Comparison of ENCODE assay signal across 9 cellular contexts in genomic region chr15:49421991-49422390, GRCh38. TPM values are rescaled to one million over a fixed set of nuclear protein-coding genes. Genes with fewer than 3 reads are reported as not detected.
DNase-seq lines count a peak whose midpoint lies in the region; ATAC-seq and TF ChIP-seq lines count a peak whose summit lies in the region.
"Had no signal": no experiment of that assay in that cellular context is flagged by ENCODE, and none has a peak within 500 bp of the region (broad histone marks: within the 10 kb centered on the region; RNA-seq: fewer than 3 reads in every experiment).

No MANE protein-coding gene starts in this region.

- H3K9me3 Mint-ChIP-seq in T-cell = no peaks in the 10 kb centered on the region

- peaks cover 0 to 3% of the 10 kb centered on the region in 2 donors for H3K27me3 Mint-ChIP-seq in T-cell

- no peaks in the 10 kb centered on the region for H3K36me3 ChIP-seq in Loucy (ENCODE audit: insufficient read depth, low read length)
- H3K36me3 ChIP-seq in stomach smooth muscle (ENCODE audit: control insufficient read depth in 2 of 2, insufficient read depth in 2 of 2, low read length in 2 of 2) = no peaks in the 10 kb centered on the region
- H3K36me3 ChIP-seq: neutrophil had no signal

- peak; percentile 92 for TF ChIP-seq CTCF in Loucy (conservative IDR thresholded peaks at IDR 0.05; ENCODE audit: low read length)

- peak; percentile 4 for DNase-seq in activated naive CD4-positive, alpha-beta T cell treated with Interleukin-2 at 50 U/mL for 16 hours
- DNase-seq in activated naive CD4-positive, alpha-beta T cell treated with anti-CD3 and anti-CD28 coated beads, Interleukin-2, amount 50 U/mL, for 16 hours = no peak
- DNase-seq in T-cell (peak in 26 of 34 experiments; percentile 1 to 41 (median 14)), dermis microvascular lymphatic vessel endothelial cell (ENCODE audit: low read depth in 2 of 2) (peak; percentile 63 to 66), lung microvascular endothelial cell (ENCODE audit: low read depth in 2 of 2) (peak; percentile 69 to 76), mesenteric fat pad (ENCODE audit: low spot score) (no peak)

- H3K27ac Mint-ChIP-seq in T-cell = peak overlapping the region in 1 of 2 donors; percentile 40

- H3K4me2 ChIP-seq in Loucy (ENCODE audit: low read depth, low read length, poor library complexity, severe bottlenecking) = peak overlapping the region; percentile 20

- peaks cover 3 to 7% (median 5%) of the 10 kb centered on the region in 3 donors for H3K4me1 Mint-ChIP-seq in T-cell

- peak in 3 of 4 experiments; percentile 38 to 56 (median 43) for ATAC-seq in T-cell (replicated peaks in 1 of 4)

- H3K4me1 ChIP-seq in Loucy (ENCODE audit: insufficient read depth, low read length, poor library complexity, severe bottlenecking) = peaks cover 6% of the 10 kb centered on the region
- no peaks in the 10 kb centered on the region for H3K4me1 ChIP-seq in stomach smooth muscle (ENCODE audit: control insufficient read depth, insufficient read depth, low read length)

- no peaks in the 10 kb centered on the region for H3F3A ChIP-seq in Loucy (ENCODE audit: low read depth)

- CTCF ChIA-PET in T-cell (lab: Charles Lee) = interaction anchor here (0.7 to 2.7 kb wide), 9 partner anchors 8 to 894 kb away, joined by 3 to 40 read pairs (median 4); no protein-coding TSS in a partner anchor

- POLR2A ChIA-PET in T-cell (lab: Charles Lee) = no interaction called here

- H3K27ac ChIP-seq in stomach smooth muscle (ENCODE audit: low read length) = peak overlapping the region; percentile 58
- H3K27ac ChIP-seq: neutrophil had no signal

- H3K27me3 ChIP-seq in Loucy (ENCODE audit: insufficient read depth, low read length, poor library complexity, severe bottlenecking) (no peaks in the 10 kb centered on the region), stomach smooth muscle (ENCODE audit: control insufficient read depth in 1 of 2, insufficient read depth in 2 of 2, low read length in 2 of 2) (no peaks in the 10 kb centered on the region)
- H3K27me3 ChIP-seq: neutrophil had no signal

- peak overlapping the region; percentile 30 for H3K4me3 ChIP-seq in Loucy (ENCODE audit: low read length, poor library complexity, severe bottlenecking)
- H3K4me3 ChIP-seq in stomach smooth muscle (ENCODE audit: low read length in 2 of 2) = peak overlapping the region; percentile 77 to 86

- H3K4me3 Mint-ChIP-seq in T-cell = peak overlapping the region in 2 of 3 donors; percentile 10 to 34

- H4K20me1 ChIP-seq in Loucy (ENCODE audit: insufficient read depth, low read length, poor library complexity, severe bottlenecking) = no peaks in the 10 kb centered on the region

- no peaks in the 10 kb centered on the region for H3K36me3 Mint-ChIP-seq in T-cell

- H3K9ac ChIP-seq in Loucy (ENCODE audit: low read depth, low read length, poor library complexity, severe bottlenecking) (peak overlapping the region; percentile 38), stomach smooth muscle (ENCODE audit: low read length in 2 of 2) (peak overlapping the region; percentile 43 to 63)

- no peaks in the 10 kb centered on the region for H3K79me2 ChIP-seq in Loucy (ENCODE audit: insufficient read depth, low read length)

- no peaks in the 10 kb centered on the region for H3K9me2 ChIP-seq in Loucy (replicated peaks; ENCODE audit: low read depth, low read length)

- H2AFZ ChIP-seq in Loucy (ENCODE audit: low read length) = peak overlapping the region; percentile 70

- H3K9me3 ChIP-seq in Loucy (ENCODE audit: insufficient read depth, low read depth, low read length) (no peaks in the 10 kb centered on the region), stomach smooth muscle (ENCODE audit: control insufficient read depth in 2 of 2, low read length in 2 of 2) (no peaks in the 10 kb centered on the region)
- H3K9me3 ChIP-seq: neutrophil had no signal

RNA-seq across cellular contexts. Expression of gene FGF7, which starts 1.1 kb away (rescaled TPM):
- total RNA-seq in T-cell = under 1 TPM in 3 of 5 donors, not detected in 2; 0.19 to 0.46 (median 0.20) TPM
- total RNA-seq in dermis microvascular lymphatic vessel endothelial cell = not detected in 2 replicates
- total RNA-seq in lung microvascular endothelial cell = not detected in 2 replicates
- 175 TPM for total RNA-seq in mesenteric fat pad

Comparison
In these comparisons a context has a peak if more than half of its experiments do, and no peak if none do; other contexts are left out.
1. DNase-seq: peak in activated naive CD4-positive, alpha-beta T cell treated with Interleukin-2 at 50 U/mL for 16 hours (single experiment), T-cell (26 of 34), dermis microvascular lymphatic vessel endothelial cell (2 of 2) and lung microvascular endothelial cell (2 of 2); none in activated naive CD4-positive, alpha-beta T cell treated with anti-CD3 and anti-CD28 coated beads, Interleukin-2, amount 50 U/mL, for 16 hours (single experiment) and mesenteric fat pad (single experiment).
2. RNA of gene FGF7, which starts 1.1 kb away (total RNA-seq): 175 TPM in mesenteric fat pad (single experiment); 0.19 to 0.46 TPM in T-cell, not detected in dermis microvascular lymphatic vessel endothelial cell and not detected in lung microvascular endothelial cell; every median in the first group is over 100 times any median in the second.